Comparison of ENCODE assay signal across 26 cellular contexts in the genomic region with DNA sequence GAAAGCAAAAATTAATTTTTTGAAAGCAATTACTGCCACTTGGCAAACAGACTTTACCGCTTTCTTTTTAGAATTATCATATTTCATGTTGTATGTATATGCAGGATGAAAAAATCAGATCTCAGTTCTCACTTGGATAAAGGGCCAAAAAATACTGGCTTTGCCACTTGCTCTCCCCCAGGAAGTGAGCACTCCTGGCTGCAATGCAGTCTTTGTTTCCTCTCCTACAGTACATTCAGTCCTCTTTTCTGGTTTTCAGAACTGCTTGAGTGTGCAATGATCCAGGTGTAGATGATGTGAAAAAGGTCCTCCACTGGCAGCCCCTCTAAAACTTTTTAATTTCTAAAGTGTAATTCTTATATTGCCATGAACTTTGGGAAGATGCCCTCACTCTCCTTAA.
DNase-seq lines count a peak whose midpoint lies in the region; ATAC-seq, FAIRE-seq and TF ChIP-seq lines count a peak whose summit lies in the region.
"Had no signal": no experiment of that assay in that cellular context is flagged by ENCODE, and none has a peak within 500 bp of the region (broad histone marks: within the 10 kb centered on the region; RNA-seq: fewer than 3 reads in every experiment).

No MANE protein-coding gene starts in this region.

- H3K4me3 ChIP-seq in IMR-90 (ENCODE audit: insufficient read depth, low read depth, low read length) (no peak overlapping the region), endothelial cell of umbilical vein (replicated peaks in 1 of 3; ENCODE audit: insufficient read depth in 1 of 3, low read depth in 1 of 3, low read length in 3 of 3) (no peak overlapping the region), uterus (no peak overlapping the region)
- H3K4me3 ChIP-seq: BLaER1 treated with 17β-estradiol and CSF1 and Interleukin-3, amounts not matched to agents 10 nM and 100 nM; K562; SK-N-MC had no signal

- H2AK5ac ChIP-seq in IMR-90 (ENCODE audit: low read depth, low read length), result 0 out of 2 replicates have a peak overlapping the region, but pooled peaks have one; percentile 10

- TF ChIP-seq CTCF in IMR-90 (conservative IDR thresholded peaks at IDR 0.05; ENCODE audit: low read depth, low read length) (no peak), endothelial cell of umbilical vein (IDR thresholded peaks at IDR 0.05; ENCODE audit: extremely low read depth in 1 of 2, insufficient read depth in 1 of 2, low read depth in 1 of 2, low read length in 2 of 2) (no peak), uterus (IDR thresholded peaks at IDR 0.05) (no peak)

- H3K27me3 ChIP-seq in IMR-90 (ENCODE audit: control insufficient read depth, insufficient read depth, low read length), result no peaks in the 10 kb centered on the region
- H3K27me3 ChIP-seq in endothelial cell of umbilical vein (ENCODE audit: control insufficient read depth in 2 of 2, insufficient read depth in 2 of 2, low read length in 2 of 2), result no peaks in the 10 kb centered on the region
- H3K27me3 ChIP-seq in uterus, result no peaks in the 10 kb centered on the region
- H3K27me3 ChIP-seq: BLaER1 treated with 17β-estradiol and CSF1 and Interleukin-3, amounts not matched to agents 10 nM and 100 nM had no signal

- peak overlapping the region; percentile 56 for H2BK120ac ChIP-seq in IMR-90 (ENCODE audit: low read depth, low read length)

- H4K8ac ChIP-seq in IMR-90 (ENCODE audit: low read depth in 2 of 2, low read length in 2 of 2), result no peak overlapping the region

- H3K27ac ChIP-seq in IMR-90 (ENCODE audit: insufficient read depth, low read length) (no peak overlapping the region), endothelial cell of umbilical vein (ENCODE audit: insufficient read depth, low read depth, low read length) (no peak overlapping the region), uterus (no peak overlapping the region)
- H3K27ac ChIP-seq: BLaER1 treated with 17β-estradiol and CSF1 and Interleukin-3, amounts not matched to agents 10 nM and 100 nM; RWPE1; SK-N-MC had no signal

- H3K4ac ChIP-seq in IMR-90 (ENCODE audit: low read depth, low read length), result peak overlapping the region; percentile 18; the same call in 1 of the 2 replicates

- peak overlapping the region; percentile 17 for H2BK20ac ChIP-seq in IMR-90 (ENCODE audit: low read depth, low read length)

- H3K56ac ChIP-seq in IMR-90 (ENCODE audit: extremely low read depth, insufficient read depth, low read length), result no peak overlapping the region

- POLR2A ChIA-PET in IMR-90 (lab: Charles Lee; ENCODE audit: unreplicated experiment) (no interaction called here), endothelial cell of umbilical vein (lab: Charles Lee) (no interaction called here)

- dilution Hi-C loops in IMR-90 (cut with HindIII; ENCODE audit: low sequenced_read_pairs, unreplicated experiment), result no loop called here
- dilution Hi-C loops in endothelial cell of umbilical vein (cut with MboI; ENCODE audit: extremely low pct_ligation_motif_present, low sequenced_read_pairs), result no loop called here

- ATAC-seq in IMR-90 (ENCODE audit: low read depth), result peak; percentile 61
- no peak for ATAC-seq in HG03354 (IDR thresholded peaks at IDR 0.05; ENCODE audit: poor library complexity, severe bottlenecking, unreplicated experiment)
- ATAC-seq in HG03342 (IDR thresholded peaks at IDR 0.05; ENCODE audit: unreplicated experiment), result no peak
- ATAC-seq: HCT116, K562, Panc1 had no signal

- no peaks in the 10 kb centered on the region for H3K79me1 ChIP-seq in IMR-90 (ENCODE audit: low read depth in 1 of 2, low read length in 2 of 2)

- DNase-seq in DMS79 treated with DMSO at 0.1 percent for 48 hours (lab: John Stamatoyannopoulos, UW) (peak; percentile 65), IMR-90 (no peak), endothelial cell of umbilical vein (ENCODE audit: low read depth, low spot score) (no peak), renal cortical epithelial cell (ENCODE audit: low read depth) (peak; percentile 11), uterus (no peak)
- DNase-seq: AML-193; CD4-positive, alpha-beta T cell; COR-L47; DMS53; Kasumi-1; NCI-H1105 treated with DMSO at 0.1 percent for 48 hours; NCI-H2029; NCI-H446 treated with DMSO at 0.1 percent for 48 hours; NCI-H526; NCI-H82; SHP77 treated with DMSO at 0.1 percent for 48 hours had no signal

- in situ Hi-C loops in IMR-90 (cut with MboI; ENCODE audit: low sequenced_read_pairs), result no loop called here

- no peaks in the 10 kb centered on the region for H3K9me3 ChIP-seq in IMR-90 (ENCODE audit: control insufficient read depth, insufficient read depth, low read length)
- no peaks in the 10 kb centered on the region for H3K9me3 ChIP-seq in endothelial cell of umbilical vein (replicated peaks; ENCODE audit: control insufficient read depth, insufficient read depth, low read length)
- no peaks in the 10 kb centered on the region for H3K9me3 ChIP-seq in uterus
- H3K9me3 ChIP-seq: BLaER1 treated with 17β-estradiol and CSF1 and Interleukin-3, amounts not matched to agents 10 nM and 100 nM had no signal

- H3K4me1 ChIP-seq in IMR-90 (ENCODE audit: control insufficient read depth, insufficient read depth, low read length) (peaks cover 7% of the 10 kb centered on the region), endothelial cell of umbilical vein (ENCODE audit: control insufficient read depth, extremely low read depth, insufficient read depth, low read length) (no peaks in the 10 kb centered on the region), uterus (no peaks in the 10 kb centered on the region)
- H3K4me1 ChIP-seq: BLaER1 treated with 17β-estradiol and CSF1 and Interleukin-3, amounts not matched to agents 10 nM and 100 nM had no signal

- no peak overlapping the region for H3K4me2 ChIP-seq in IMR-90 (ENCODE audit: low read depth, low read length)
- H3K4me2 ChIP-seq in endothelial cell of umbilical vein (ENCODE audit: insufficient read depth, low read length), result no peak overlapping the region
- H3K4me2 ChIP-seq: BLaER1 treated with 17β-estradiol and CSF1 and Interleukin-3, amounts not matched to agents 10 nM and 100 nM had no signal

- no peaks in the 10 kb centered on the region for H4K20me1 ChIP-seq in IMR-90 (ENCODE audit: insufficient read depth, low read length)
- no peaks in the 10 kb centered on the region for H4K20me1 ChIP-seq in endothelial cell of umbilical vein (replicated peaks; ENCODE audit: control insufficient read depth, extremely low read depth, insufficient read depth, low read length)
- H4K20me1 ChIP-seq: BLaER1 treated with 17β-estradiol and CSF1 and Interleukin-3, amounts not matched to agents 10 nM and 100 nM had no signal

- no CpG with 5 or more reads among the region's 1 CpG for WGBS in IMR-90 (ENCODE audit: extremely low coverage in 2 of 2, insufficient read length in 1 of 2), 2 experiments

- H3K79me2 ChIP-seq in endothelial cell of umbilical vein (ENCODE audit: control insufficient read depth, insufficient read depth, low read length), result no peaks in the 10 kb centered on the region

- H4K5ac ChIP-seq in IMR-90 (ENCODE audit: low read depth, low read length), result no peak overlapping the region; the same call in 1 of the 2 replicates

- H2BK5ac ChIP-seq in IMR-90 (ENCODE audit: low read depth, low read length, poor library complexity, severe bottlenecking), result peak overlapping the region; percentile 51

- H4K91ac ChIP-seq in IMR-90 (ENCODE audit: insufficient read depth, low read depth, low read length), result no peak overlapping the region

- intact Hi-C loops in IMR-90 (cut with micrococcal nuclease) (no loop called here), endothelial cell of umbilical vein (cut with micrococcal nuclease) (no loop called here), uterus (cut with DNase I; ENCODE audit: low total_unique reads) (no loop called here)

- H3K23ac ChIP-seq in IMR-90 (ENCODE audit: low read depth, low read length), result no peak overlapping the region

- BruUV-seq in IMR-90 (replicated peaks; lab: Mats Ljungman, UMichigan) (no TSS peak), endothelial cell of umbilical vein (replicated peaks; lab: Mats Ljungman, UMichigan) (no TSS peak)

- no peak overlapping the region for H3K9ac ChIP-seq in IMR-90 (ENCODE audit: low read depth, low read length)
- H3K9ac ChIP-seq in endothelial cell of umbilical vein (replicated peaks; ENCODE audit: extremely low read depth, insufficient read depth, low read length), result no peak overlapping the region
- H3K9ac ChIP-seq: BLaER1 treated with 17β-estradiol and CSF1 and Interleukin-3, amounts not matched to agents 10 nM and 100 nM had no signal

- peak overlapping the region; percentile 28; the same call in 1 of the 3 replicates for H2BK15ac ChIP-seq in IMR-90 (ENCODE audit: low read depth, low read length)

- H3K9me1 ChIP-seq in IMR-90 (ENCODE audit: insufficient read depth, low read length) (no peaks in the 10 kb centered on the region; the same call in 1 of the 2 replicates), endothelial cell of umbilical vein (replicated peaks; ENCODE audit: control insufficient read depth, extremely low read depth, insufficient read depth, low read length) (no peaks in the 10 kb centered on the region)

- H3K14ac ChIP-seq in IMR-90 (replicated peaks; ENCODE audit: low read depth, low read length), result 0 out of 2 replicates have a peak overlapping the region, but pooled peaks have one; percentile 41

- peak; percentile 54 for FAIRE-seq in endothelial cell of umbilical vein (lab: Jason Lieb, UNC)
- FAIRE-seq: A204.1, GM12892, K562 had no signal

- CTCF ChIA-PET in IMR-90 (lab: Yijun Ruan, JAX), result interaction anchor here (0.7 to 1.7 kb wide), 3 partner anchors 15 to 47 kb away, joined by 3 to 4 read pairs (median 4); no protein-coding TSS in a partner anchor
- CTCF ChIA-PET in endothelial cell of umbilical vein (lab: Charles Lee), result interaction anchor here (2.0 kb wide), 1 partner anchor 47 kb away, joined by 8 read pairs; no protein-coding TSS in a partner anchor

- TF ChIP-seq RAD21 in IMR-90 (IDR thresholded peaks at IDR 0.05; ENCODE audit: low read length), result no peak

- H3K36me3 ChIP-seq in IMR-90 (ENCODE audit: control insufficient read depth, insufficient read depth, low read length) (no peaks in the 10 kb centered on the region), endothelial cell of umbilical vein (ENCODE audit: control insufficient read depth in 2 of 2, extremely low read depth in 1 of 2, insufficient read depth in 2 of 2, low read length in 2 of 2) (no peaks in the 10 kb centered on the region), uterus (no peaks in the 10 kb centered on the region)
- H3K36me3 ChIP-seq: BLaER1 treated with 17β-estradiol and CSF1 and Interleukin-3, amounts not matched to agents 10 nM and 100 nM had no signal

- TF ChIP-seq POLR2A in IMR-90 (IDR thresholded peaks at IDR 0.05; ENCODE audit: low read depth, low read length), result no peak
- no peak for TF ChIP-seq POLR2A in endothelial cell of umbilical vein (IDR thresholded peaks at IDR 0.05; ENCODE audit: low read depth, low read length)
- no peak for TF ChIP-seq POLR2A in uterus (IDR thresholded peaks at IDR 0.05)

- H3K18ac ChIP-seq in IMR-90 (ENCODE audit: low read depth, low read length), result peak overlapping the region; percentile 75; the same call in 1 of the 2 replicates

- H2AFZ ChIP-seq in IMR-90 (replicated peaks; ENCODE audit: low read length, poor library complexity), result no peak overlapping the region
- H2AFZ ChIP-seq in endothelial cell of umbilical vein (ENCODE audit: low read depth, low read length), result no peak overlapping the region

- H2AK9ac ChIP-seq in IMR-90 (replicated peaks; ENCODE audit: low read depth, low read length, poor library complexity), result no peak overlapping the region

TF ChIP-seq in endothelial cell of umbilical vein, 7 proteins besides CTCF, POLR2A, EP300 and RAD21 (continues in another document):
- TF ChIP-seq POLR2AphosphoS5 (IDR thresholded peaks at IDR 0.05; ENCODE audit: insufficient read depth, low read depth, low read length), result no peak

Comparison
In these comparisons a context has a peak if more than half of its experiments do, and no peak if none do; other contexts are left out.
1. DNase-seq: peak in DMS79 treated with DMSO at 0.1 percent for 48 hours (single experiment) and renal cortical epithelial cell (single experiment); none in IMR-90 (single experiment), endothelial cell of umbilical vein (single experiment) and uterus (0 of 2).